Comparison of ENCODE assay signal across 26 cellular contexts in the genomic region with DNA sequence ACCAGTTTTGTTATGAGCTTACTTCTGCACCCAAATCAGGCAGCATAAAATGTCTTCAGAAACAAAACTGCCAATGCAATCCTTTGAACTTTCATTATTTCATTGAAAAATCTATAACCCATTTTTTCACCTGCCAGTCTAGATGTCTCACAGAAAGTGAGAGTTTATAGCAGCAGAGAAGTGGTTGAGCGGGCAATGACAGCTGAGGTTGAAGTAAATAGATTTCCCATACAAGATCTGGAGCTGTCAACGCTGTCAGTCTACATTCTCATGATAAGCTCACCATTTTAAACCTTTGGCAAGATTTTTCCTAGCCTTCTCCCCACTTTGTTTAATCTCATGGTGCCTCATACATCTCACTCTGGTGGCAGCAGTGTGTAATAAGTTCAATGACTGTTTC.
"Had no signal": no experiment of that assay in that cellular context is flagged by ENCODE, and none has a peak within 500 bp of the region (broad histone marks: within the 10 kb centered on the region; RNA-seq: fewer than 3 reads in every experiment).

No MANE protein-coding gene starts in this region.

- H3K9me3 ChIP-seq: stomach, suprapubic skin, testis, thoracic aorta, thyroid gland, tibial artery, tibial nerve, transverse colon, upper lobe of left lung, upper lobe of right lung, uterus, vagina had no signal

- H3K27me3 ChIP-seq: stomach, suprapubic skin, testis, thyroid gland, tibial artery, tibial nerve, transverse colon, upper lobe of left lung, upper lobe of right lung, uterus, vagina had no signal

- ATAC-seq: stimulated activated effector memory CD8-positive, alpha-beta T cell treated with anti-CD3 and anti-CD28 coated beads, Interleukin-12 subunit alpha, Interleukin-12 subunit beta, amount 100 ng/mL, for 72 hours; stimulated activated memory B cell treated with anti-CD40 and anti-IgM and Interleukin-4, amounts not matched to agents 10 μg/mL and 1 μg/mL and 100 μg/mL, for 72 hours; stimulated activated naive B cell treated with anti-CD40 and anti-IgM and Interleukin-4, amounts not matched to agents 10 μg/mL and 1 μg/mL and 100 μg/mL, for 72 hours; stimulated activated naive CD8-positive, alpha-beta T cell treated with anti-CD3 and anti-CD28 coated beads, Interleukin-15, amount 100 ng/mL, for 72 hours; stimulated activated naive CD8-positive, alpha-beta T cell treated with anti-CD3 and anti-CD28 coated beads, Interleukin-15, Interleukin-2, amounts not matched to agents 100 U/mL and 50 U/mL, for 24 hours; upper lobe of right lung had no signal

- H3K36me3 ChIP-seq: stomach, suprapubic skin, thoracic aorta, thyroid gland, tibial artery, tibial nerve, transverse colon, upper lobe of left lung, upper lobe of right lung, uterus, vagina had no signal

- H3K27ac ChIP-seq: stomach, suprapubic skin, testis, thoracic aorta, thyroid gland, tibial artery, tibial nerve, transverse colon, upper lobe of left lung, upper lobe of right lung, uterus, vagina had no signal

- H3K4me3 ChIP-seq: stomach, suprapubic skin, testis, thoracic aorta, thyroid gland, tibial artery, tibial nerve, transverse colon, upper lobe of left lung, upper lobe of right lung, uterus, vagina had no signal

- DNase-seq: stimulated activated CD4-positive, alpha-beta T cell treated with anti-CD3 and anti-CD28 coated beads, Interleukin-2, amount 100 ng/mL, for 48 hours; stimulated activated CD4-positive, alpha-beta T cell treated with anti-CD3 and anti-CD28 coated beads, Interleukin-4, amount 100 ng/mL, for 1 hour; stimulated activated CD4-positive, alpha-beta T cell treated with anti-CD3 and anti-CD28 coated beads, Interleukin-4, amount 100 ng/mL, for 24 hours; stimulated activated CD4-positive, alpha-beta T cell treated with anti-CD3 and anti-CD28 coated beads, Interleukin-4, amount 100 ng/mL, for 4 hours; stimulated activated CD8-positive, alpha-beta memory T cell treated with anti-CD3 and anti-CD28 coated beads, Interleukin-4, amount 100 ng/mL, for 48 hours; stimulated activated naive B cell treated with anti-CD40 and anti-IgM and Interleukin-4, amounts not matched to agents 10 μg/mL and 1 μg/mL and 100 μg/mL, for 72 hours; stimulated activated naive CD4-positive, alpha-beta T cell; stimulated activated naive CD4-positive, alpha-beta T cell treated with Interleukin-2 at 50 U/mL for 16 hours; stimulated activated naive CD8-positive, alpha-beta T cell treated with anti-CD3 and anti-CD28 coated beads, Interleukin-15, amount 100 ng/mL, for 72 hours; stimulated activated naive CD8-positive, alpha-beta T cell treated with anti-CD3 and anti-CD28 coated beads, Interleukin-15, Interleukin-2, amounts not matched to agents 100 U/mL and 50 U/mL, for 24 hours; stomach; substantia nigra; testis; thyroid gland; tibial artery; transverse colon; trophoblast cell; upper lobe of left lung; upper lobe of right lung; uterus had no signal

- H3K4me1 ChIP-seq: stomach, suprapubic skin, testis, thyroid gland, tibial artery, tibial nerve, transverse colon, upper lobe of left lung, upper lobe of right lung, uterus, vagina had no signal
